9 cellular contexts compared by ENCODE assay signal in the genomic region with DNA sequence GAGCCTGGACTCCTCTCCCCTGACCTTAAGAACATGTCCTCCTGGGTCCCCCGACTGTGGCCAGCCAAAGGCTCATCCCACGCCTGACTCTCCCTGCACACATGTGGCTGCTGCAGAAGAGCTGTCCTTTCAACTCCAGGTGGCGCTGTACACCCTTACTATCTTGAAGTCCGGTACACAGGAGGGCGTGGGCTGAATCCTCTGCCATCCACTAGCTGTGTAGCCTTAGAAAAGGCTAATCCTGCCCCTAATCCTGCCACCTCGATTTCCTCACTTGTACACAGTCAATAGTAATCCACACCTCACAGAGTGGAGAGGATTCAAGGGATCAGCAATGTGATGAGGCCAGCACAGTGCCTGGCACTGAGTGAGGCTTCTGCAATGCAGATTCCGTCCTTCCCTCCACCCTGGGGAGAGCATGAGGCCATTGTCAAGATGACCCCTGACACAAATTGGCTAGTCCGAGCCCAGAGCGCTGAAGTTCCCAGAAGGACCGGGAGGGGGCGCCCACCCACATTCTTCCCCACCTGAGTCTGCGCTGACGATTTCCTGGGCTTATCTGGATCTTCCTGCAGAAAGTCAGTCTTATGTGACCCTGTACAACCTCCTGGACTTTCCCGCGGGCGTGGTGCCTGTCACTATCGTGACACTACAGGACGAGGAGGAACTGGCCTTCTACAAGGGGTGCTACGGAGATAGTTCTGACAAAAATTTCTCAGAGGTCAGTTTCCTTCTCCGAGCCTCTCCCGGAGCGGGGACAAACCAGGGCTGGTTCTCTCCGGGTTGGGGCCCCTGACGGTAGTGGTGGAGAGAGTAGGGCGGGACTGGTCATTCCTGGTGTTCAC. TPM values are rescaled to one million over a fixed set of nuclear protein-coding genes. Genes with fewer than 3 reads are reported as not detected.
DNase-seq lines count a peak whose midpoint lies in the region; ATAC-seq, FAIRE-seq and TF ChIP-seq lines count a peak whose summit lies in the region.
"Had no signal": no experiment of that assay in that cellular context is flagged by ENCODE, and none has a peak within 500 bp of the region (broad histone marks: within the 10 kb centered on the region; RNA-seq: fewer than 3 reads in every experiment).

No MANE protein-coding gene starts in this region.

- 7% methylated on average over 18 of the region's 25 CpGs for WGBS in HepG2 (ENCODE audit: low lambda C conversion rate)

- BruUV-seq in HepG2 (replicated peaks; lab: Mats Ljungman, UMichigan): no TSS peak

- CTCF ChIA-PET in activated CD4-positive, alpha-beta T cell treated with anti-CD3 and anti-CD28 coated beads for 36 hours (lab: Charles Lee): interaction anchor here (0.6 to 2.6 kb wide), 16 partner anchors 9 to 191 kb away, joined by 3 to 16 read pairs (median 4); a partner anchor contains a TSS
- CTCF ChIA-PET in HepG2 (lab: Yijun Ruan, JAX; ENCODE audit: low intra/inter-chr PET ratio, low total read pairs): interaction anchor here (0.6 to 2.2 kb wide), 3 partner anchors 86 to 93 kb away, joined by 3 to 10 read pairs (median 3); a partner anchor contains a TSS

- H3K4me1 ChIP-seq in colonic mucosa (no peaks in the 10 kb centered on the region), HepG2 (ENCODE audit: insufficient read depth, low read length) (peaks cover 9% of the 10 kb centered on the region; the same call in 1 of the 2 replicates)

- no peak for TF ChIP-seq EP300 in HepG2 (IDR thresholded peaks at IDR 0.05; ENCODE audit: low read depth in 2 of 2, low read length in 2 of 2)
- TF ChIP-seq EP300 in HepG2 (CRISPR knock-in tag; IDR thresholded peaks at IDR 0.05; ENCODE audit: borderline replicate concordance): no peak

- H3K27me3 ChIP-seq in colonic mucosa: peaks cover 7% of the 10 kb centered on the region
- H3K27me3 ChIP-seq in HepG2 (ENCODE audit: control insufficient read depth in 1 of 2, insufficient read depth in 2 of 2, low read length in 2 of 2): peaks cover 7 to 27% of the 10 kb centered on the region in 2 experiments

- H3K9ac ChIP-seq in colonic mucosa (ENCODE audit: low read depth in 2 of 2, low read length in 2 of 2) (peak overlapping the region; percentile 18 to 52), HepG2 (ENCODE audit: insufficient read depth, low read depth, low read length) (no peak overlapping the region)

- no peak for TF ChIP-seq RAD21 in HepG2 (CRISPR knock-in tag; IDR thresholded peaks at IDR 0.05)

- no peaks in the 10 kb centered on the region for H3K36me3 ChIP-seq in colonic mucosa
- no peaks in the 10 kb centered on the region for H3K36me3 ChIP-seq in HepG2 (replicated peaks in 1 of 2; ENCODE audit: control insufficient read depth in 1 of 2, insufficient read depth in 2 of 2, low read length in 2 of 2)

- peak overlapping the region; percentile 12 for H3K4me3 ChIP-seq in colonic mucosa
- H3K4me3 ChIP-seq in HepG2 (replicated peaks in 1 of 3; ENCODE audit: insufficient read depth in 1 of 3, low read depth in 2 of 3, low read length in 3 of 3): no peak overlapping the region; a peak in 1 of 6 replicates

- no peaks in the 10 kb centered on the region for H3K36me3 Mint-ChIP-seq in activated CD4-positive, alpha-beta T cell treated with anti-CD3 and anti-CD28 coated beads for 36 hours (ENCODE audit: low read depth)

- peaks cover 11% of the 10 kb centered on the region for H3K27me3 Mint-ChIP-seq in activated CD4-positive, alpha-beta T cell treated with anti-CD3 and anti-CD28 coated beads for 36 hours

- intact Hi-C loops in activated CD4-positive, alpha-beta T cell treated with anti-CD3 and anti-CD28 coated beads for 36 hours (cut with DNase I, micrococcal nuclease): loop anchor here (1.0 kb wide), 2 partner anchors 36 to 86 kb away; no protein-coding TSS in a partner anchor
- intact Hi-C loops in colonic mucosa (cut with DNase I): loop anchor here (10.0 kb wide), 1 partner anchor 282 kb away; no protein-coding TSS in a partner anchor
- intact Hi-C loops in HepG2 (cut with micrococcal nuclease; ENCODE audit: unreplicated experiment): no loop called here

- ATAC-seq in HG02938 (IDR thresholded peaks at IDR 0.05; ENCODE audit: unreplicated experiment) (peak; percentile 65), HepG2 (peak; percentile 84)
- peak; percentile 80 for ATAC-seq in activated CD4-positive, alpha-beta T cell treated with anti-CD3 and anti-CD28 coated beads for 36 hours

- TF ChIP-seq CTCF in colonic mucosa (IDR thresholded peaks at IDR 0.05) (peak; percentile 98), HepG2 (CRISPR knock-in tag; IDR thresholded peaks at IDR 0.05) (peak; percentile 64)

- POLR2A ChIA-PET in activated CD4-positive, alpha-beta T cell treated with anti-CD3 and anti-CD28 coated beads for 36 hours (lab: Charles Lee): no interaction called here
- POLR2A ChIA-PET in HepG2 (lab: Yijun Ruan, JAX): no interaction called here

- no peaks in the 10 kb centered on the region for H3K9me3 Mint-ChIP-seq in activated CD4-positive, alpha-beta T cell treated with anti-CD3 and anti-CD28 coated beads for 36 hours (ENCODE audit: low read depth)

- H2AFZ ChIP-seq in HepG2 (ENCODE audit: low read length): no peak overlapping the region

- in situ Hi-C loops in HepG2 (cut with HindIII; ENCODE audit: extremely low pct_ligation_motif_present, low pct_unique_long_range_greater_than_20kb): no loop called here

- H3K4me3 Mint-ChIP-seq in activated CD4-positive, alpha-beta T cell treated with anti-CD3 and anti-CD28 coated beads for 36 hours: peak overlapping the region; percentile 75

- H3K9me3 ChIP-seq in colonic mucosa: no peaks in the 10 kb centered on the region
- no peaks in the 10 kb centered on the region for H3K9me3 ChIP-seq in HepG2 (ENCODE audit: low read length)

- H3K27ac Mint-ChIP-seq in activated CD4-positive, alpha-beta T cell treated with anti-CD3 and anti-CD28 coated beads for 36 hours: peak overlapping the region; percentile 76

- peak overlapping the region; percentile 37 for H3K4me2 ChIP-seq in HepG2 (ENCODE audit: low read depth, low read length)

- peak; percentile 61 for FAIRE-seq in HepG2 (lab: Jason Lieb, UNC)
- FAIRE-seq: A204.1 had no signal

- no peak overlapping the region for H3K27ac ChIP-seq in colonic mucosa
- H3K27ac ChIP-seq in HepG2 (ENCODE audit: extremely low read length, insufficient read depth, low read length): no peak overlapping the region

- H3K79me2 ChIP-seq in HepG2 (ENCODE audit: insufficient read depth, low read length): no peaks in the 10 kb centered on the region

- 0 out of 2 replicates have a peak, but pooled peaks cover 2% of the 10 kb centered on the region for H4K20me1 ChIP-seq in HepG2 (ENCODE audit: insufficient read depth, low read length)

- DNase-seq in NCI-H1105 treated with DMSO at 0.1 percent for 48 hours (lab: John Stamatoyannopoulos, UW): peak; percentile 24
- DNase-seq in NCI-H1105 (lab: John Stamatoyannopoulos, UW): no peak
- DNase-seq in NCI-H2227 treated with DMSO at 0.1 percent for 48 hours (lab: John Stamatoyannopoulos, UW): peak; percentile 64
- peak; percentile 84 for DNase-seq in activated CD4-positive, alpha-beta T cell treated with anti-CD3 and anti-CD28 coated beads for 36 hours
- DNase-seq in colonic mucosa: peak; percentile 89
- DNase-seq in HepG2 (ENCODE audit: low spot score): peak; percentile 71
- DNase-seq in stimulated activated CD4-positive, alpha-beta T cell treated with anti-CD3 and anti-CD28 coated beads, Interleukin-4, amount 100 ng/mL, for 1 hour: peak; percentile 72

- H3K4me1 Mint-ChIP-seq in activated CD4-positive, alpha-beta T cell treated with anti-CD3 and anti-CD28 coated beads for 36 hours: peaks cover 8% of the 10 kb centered on the region

- TF ChIP-seq POLR2A in HepG2 (IDR thresholded peaks at IDR 0.05; ENCODE audit: insufficient read depth in 1 of 2, low read depth in 2 of 2, low read length in 2 of 2): no peak

RNA-seq across cellular contexts. Expression of a gene that starts 47.1 kb away (rescaled TPM):
- total RNA-seq in activated CD4-positive, alpha-beta T cell treated with anti-CD3 and anti-CD28 coated beads for 36 hours: under 1 TPM in 1 of 2 experiments, not detected in 1; 0.05 TPM
- total RNA-seq in colonic mucosa (not detected), HepG2 (2016; rRNA removed; fragmentation: Illumina TruSeq; extraction: Trizol) (not detected in 2 replicates)
- not detected in 2 replicates for total RNA-seq in HepG2 (2016; cell fraction: cytosol; rRNA removed; fragmentation: Illumina TruSeq; extraction: Trizol; ENCODE audit: low read depth)
- not detected in 2 replicates for total RNA-seq in HepG2 (2016; cell fraction: insoluble cytoplasmic fraction; rRNA removed; fragmentation: Illumina TruSeq; extraction: Trizol)
- not detected in 2 replicates for total RNA-seq in HepG2 (2016; cell fraction: membrane; rRNA removed; fragmentation: Illumina TruSeq; extraction: Trizol)
- total RNA-seq in HepG2 (2016; cell fraction: nucleus; rRNA removed; fragmentation: Illumina TruSeq; extraction: Trizol): not detected in 2 replicates
- not detected in 2 replicates for polyA plus RNA-seq in HepG2 (2011; rRNA removed)
- polyA plus RNA-seq in HepG2 (2011; cell fraction: cytosol; rRNA removed): not detected in 2 replicates
- not detected in 2 replicates for polyA plus RNA-seq in HepG2 (2011; cell fraction: nucleus; rRNA removed)
- not detected in 2 replicates for polyA plus RNA-seq in HepG2 (2012)
- polyA plus RNA-seq in HepG2 (2016; cell fraction: cytosol; fragmentation: Illumina TruSeq; extraction: Trizol; ENCODE audit: low read depth): not detected in 2 replicates
- not detected in 2 replicates for polyA plus RNA-seq in HepG2 (2016; cell fraction: insoluble cytoplasmic fraction; fragmentation: Illumina TruSeq; extraction: Trizol; ENCODE audit: low read depth)
- not detected in 2 replicates for polyA plus RNA-seq in HepG2 (2016; cell fraction: membrane; fragmentation: Illumina TruSeq; extraction: Trizol; ENCODE audit: low read depth)
- not detected in 2 replicates for polyA plus RNA-seq in HepG2 (2016; cell fraction: nucleus; fragmentation: Illumina TruSeq; extraction: Trizol; ENCODE audit: insufficient read depth, low read depth)
- polyA minus RNA-seq in HepG2 (2011; rRNA and poly(A)+ RNA removed; ENCODE audit: low replicate concordance): 1.9 TPM in 1 of 2 replicates, not detected in the other
- not detected in 2 replicates for polyA minus RNA-seq in HepG2 (2011; cell fraction: cytosol; rRNA and poly(A)+ RNA removed)
- polyA minus RNA-seq in HepG2 (2011; cell fraction: nucleus; rRNA and poly(A)+ RNA removed): not detected in 2 replicates

RNA-seq across cellular contexts. Expression of a gene that starts 48.4 kb away (rescaled TPM):
- 1 to 10 TPM; 5.3 to 7.5 TPM for total RNA-seq in activated CD4-positive, alpha-beta T cell treated with anti-CD3 and anti-CD28 coated beads for 36 hours
- total RNA-seq in colonic mucosa: 100 to 1,000 TPM in 1 of 2 donors, 10 to 100 TPM in 1; 70.0 to 117 TPM
- total RNA-seq in HepG2 (2016; rRNA removed; fragmentation: Illumina TruSeq; extraction: Trizol): 1.5 and 11.0 TPM in 2 replicates
- 0.81 and 1.3 TPM in 2 replicates for total RNA-seq in HepG2 (2016; cell fraction: cytosol; rRNA removed; fragmentation: Illumina TruSeq; extraction: Trizol; ENCODE audit: low read depth)
- total RNA-seq in HepG2 (2016; cell fraction: insoluble cytoplasmic fraction; rRNA removed; fragmentation: Illumina TruSeq; extraction: Trizol): 2.5 and 10.2 TPM in 2 replicates
- total RNA-seq in HepG2 (2016; cell fraction: membrane; rRNA removed; fragmentation: Illumina TruSeq; extraction: Trizol): 1.7 and 2.5 TPM in 2 replicates
- 15.1 and 16.3 TPM in 2 replicates for total RNA-seq in HepG2 (2016; cell fraction: nucleus; rRNA removed; fragmentation: Illumina TruSeq; extraction: Trizol)
- polyA plus RNA-seq in HepG2 (2011; rRNA removed): 5.4 and 7.3 TPM in 2 replicates
- polyA plus RNA-seq in HepG2 (2011; cell fraction: cytosol; rRNA removed): 2.5 TPM in 2 replicates
- 64.9 and 80.8 TPM in 2 replicates for polyA plus RNA-seq in HepG2 (2011; cell fraction: nucleus; rRNA removed)
- polyA plus RNA-seq in HepG2 (2012): 5.2 and 6.0 TPM in 2 replicates
- 0.85 and 1.2 TPM in 2 replicates for polyA plus RNA-seq in HepG2 (2016; cell fraction: cytosol; fragmentation: Illumina TruSeq; extraction: Trizol; ENCODE audit: low read depth)
- polyA plus RNA-seq in HepG2 (2016; cell fraction: insoluble cytoplasmic fraction; fragmentation: Illumina TruSeq; extraction: Trizol; ENCODE audit: low read depth): 1.3 and 2.2 TPM in 2 replicates
- 1.0 and 1.2 TPM in 2 replicates for polyA plus RNA-seq in HepG2 (2016; cell fraction: membrane; fragmentation: Illumina TruSeq; extraction: Trizol; ENCODE audit: low read depth)
- polyA plus RNA-seq in HepG2 (2016; cell fraction: nucleus; fragmentation: Illumina TruSeq; extraction: Trizol; ENCODE audit: insufficient read depth, low read depth): 32.6 and 35.3 TPM in 2 replicates
- polyA minus RNA-seq in HepG2 (2011; rRNA and poly(A)+ RNA removed; ENCODE audit: low replicate concordance): 0.47 and 3.4 TPM in 2 replicates
- polyA minus RNA-seq in HepG2 (2011; cell fraction: cytosol; rRNA and poly(A)+ RNA removed): 1.4 and 1.7 TPM in 2 replicates
- polyA minus RNA-seq in HepG2 (2011; cell fraction: nucleus; rRNA and poly(A)+ RNA removed): 11.1 and 15.8 TPM in 2 replicates
